In genomic region chr18:11523809-11524208, GRCh38 we compare ENCODE assay signal across 13 cellular contexts.
DNase-seq lines count a peak whose midpoint lies in the region; ATAC-seq and TF ChIP-seq lines count a peak whose summit lies in the region.
"Had no signal": no experiment of that assay in that cellular context is flagged by ENCODE, and none has a peak within 500 bp of the region (broad histone marks: within the 10 kb centered on the region; RNA-seq: fewer than 3 reads in every experiment).

No MANE protein-coding gene starts in this region.

- no peaks in the 10 kb centered on the region for H3K27me3 Mint-ChIP-seq in osteocyte (ENCODE audit: unreplicated experiment)

- peaks cover 16% of the 10 kb centered on the region for H3K4me1 ChIP-seq in ACC112 (ENCODE audit: control insufficient read depth, insufficient read depth, low read length, unreplicated experiment)

- H3K4me1 Mint-ChIP-seq in osteocyte (ENCODE audit: unreplicated experiment), result peaks cover 40% of the 10 kb centered on the region
- H3K4me1 Mint-ChIP-seq: CD14-positive monocyte, IgD-negative memory B cell had no signal

- DNase-seq in NCI-H226, result peak; percentile 32
- DNase-seq in kidney glomerular epithelial cell (lab: John Stamatoyannopoulos, UW), result peak; percentile 17
- DNase-seq in osteocyte (ENCODE audit: extremely low spot score, unreplicated experiment), result no peak
- DNase-seq in left ventricle myocardium superior, result no peak
- no peak for DNase-seq in activated CD4-positive, CD25-positive, alpha-beta regulatory T cell (lab: John Stamatoyannopoulos, UW)
- DNase-seq: CD8-positive, alpha-beta T cell; DMS53; HCEC 1CT; HFFc6 had no signal

- no peaks in the 10 kb centered on the region for H3K27me3 ChIP-seq in ACC112 (ENCODE audit: insufficient read depth, low read length)

- H2AFZ ChIP-seq in ACC112 (ENCODE audit: low read length, unreplicated experiment), result no peak overlapping the region

- intact Hi-C loops in left ventricle myocardium superior (cut with micrococcal nuclease), result no loop called here

- peak overlapping the region; percentile 32 for H3K27ac Mint-ChIP-seq in osteocyte (ENCODE audit: unreplicated experiment)
- H3K27ac Mint-ChIP-seq: CD14-positive monocyte; CD8-positive, alpha-beta T cell; HFFc6; IgD-negative memory B cell had no signal

- H3K36me3 ChIP-seq in ACC112 (ENCODE audit: insufficient read depth, low read length), result no peaks in the 10 kb centered on the region

- no peak overlapping the region for H3K4me3 ChIP-seq in ACC112 (ENCODE audit: low read depth, low read length)

- ATAC-seq in GM18861 (IDR thresholded peaks at IDR 0.05; ENCODE audit: unreplicated experiment) (no peak), left ventricle myocardium superior (no peak)
- ATAC-seq: CD8-positive, alpha-beta T cell had no signal

- no peaks in the 10 kb centered on the region for H3K9me3 Mint-ChIP-seq in osteocyte (ENCODE audit: unreplicated experiment)
- H3K9me3 Mint-ChIP-seq: CD14-positive monocyte; CD8-positive, alpha-beta T cell; HFFc6 had no signal

- no peaks in the 10 kb centered on the region for H3K79me2 ChIP-seq in ACC112 (ENCODE audit: control insufficient read depth, insufficient read depth, low read length, unreplicated experiment)

- H3K4me3 Mint-ChIP-seq in osteocyte (ENCODE audit: unreplicated experiment), result no peak overlapping the region
- H3K4me3 Mint-ChIP-seq: CD8-positive, alpha-beta T cell; HFFc6; IgD-negative memory B cell had no signal

- H3K36me3 Mint-ChIP-seq in osteocyte (ENCODE audit: unreplicated experiment), result no peaks in the 10 kb centered on the region
- H3K36me3 Mint-ChIP-seq: CD14-positive monocyte; CD8-positive, alpha-beta T cell had no signal

- no peak for TF ChIP-seq CTCF in osteocyte (IDR thresholded peaks at IDR 0.05)

- peak overlapping the region; percentile 0; the same call in 1 of the 2 replicates for H3K27ac ChIP-seq in ACC112 (ENCODE audit: low read depth, low read length)

Comparison
In these comparisons a context has a peak if more than half of its experiments do, and no peak if none do; other contexts are left out.
1. DNase-seq: peak in NCI-H226 (single experiment) and kidney glomerular epithelial cell (single experiment); none in osteocyte (single experiment), left ventricle myocardium superior (single experiment) and activated CD4-positive, CD25-positive, alpha-beta regulatory T cell (0 of 4).